Comparison of ENCODE assay signal across 1 cellular context in genomic region chr15:34970098-34970416, GRCh38.
TF ChIP-seq lines count a peak whose summit lies in the region.

No MANE protein-coding gene starts in this region.

TF ChIP-seq in K562, 482 proteins besides CTCF, POLR2A, EP300 and RAD21:
- TF ChIP-seq FOXA3 (CRISPR knock-in tag; conservative IDR thresholded peaks at IDR 0.05 in 1 of 2, IDR thresholded peaks at IDR 0.05 in 1 of 2) (0 out of 4 replicates have a peak, but pooled peaks of 1 of the 2 experiments have one; percentile 9), CEBPB (tag; IDR thresholded peaks at IDR 0.05) (0 out of 2 replicates have a peak, but pooled peaks have one; percentile 10), MLLT1 (IDR thresholded peaks at IDR 0.05) (peak in 1 of 2 experiments; percentile 55; a peak in 1 of 4 replicates)
TF ChIP-seq in K562: peak in this region for 3; not testable (repeated sequence) for 479.
